ENCODE assay signal across 8 cellular contexts in genomic region chr20:57390604-57391438, GRCh38. TPM values are rescaled to one million over a fixed set of nuclear protein-coding genes. Genes with fewer than 3 reads are reported as not detected.
DNase-seq lines count a peak whose midpoint lies in the region; ATAC-seq, FAIRE-seq and TF ChIP-seq lines count a peak whose summit lies in the region.

TSS of gene RBM38 (plus strand) at chr20:57391396. CDS start at chr20:57391582, 186 bp downstream.

- peak within 1 kb of the TSS; percentile 83 for H2AFZ ChIP-seq in HepG2 (ENCODE audit: low read length)

- DNase-seq in NCI-H2029 (lab: John Stamatoyannopoulos, UW) = peak; percentile 54
- no peak for DNase-seq in NCI-H2029 treated with DMSO at 0.1 percent for 48 hours (lab: John Stamatoyannopoulos, UW)
- peak; percentile 81 for DNase-seq in NCI-H2196 (lab: John Stamatoyannopoulos, UW; ENCODE audit: unreplicated experiment)
- peak; percentile 89 for DNase-seq in activated CD4-positive, alpha-beta T cell treated with anti-CD3 and anti-CD28 coated beads for 48 hours
- peak; percentile 56 for DNase-seq in HepG2 (ENCODE audit: low spot score)
- peak; percentile 74 to 79 for DNase-seq in stimulated activated CD4-positive, alpha-beta T cell treated with anti-CD3 and anti-CD28 coated beads, Interleukin-2, amount 100 ng/mL, for 48 hours

- peak within 1 kb of the TSS; percentile 58 for H3K27ac ChIP-seq in HepG2 (ENCODE audit: extremely low read length, insufficient read depth, low read length)

- peak within 1 kb of the TSS; percentile 76 to 97 (median 96) for H3K4me3 ChIP-seq in HepG2 (replicated peaks in 1 of 3; ENCODE audit: insufficient read depth in 1 of 3, low read depth in 2 of 3, low read length in 3 of 3)

- POLR2A ChIA-PET in HepG2 (lab: Yijun Ruan, JAX) = interaction anchor here (0.6 to 1.6 kb wide), 8 partner anchors 22 to 170 kb away, joined by 3 to 9 read pairs (median 3); partner anchors contain the start of gene PCK1

- intact Hi-C loops in dendritic cell treated with granulocyte-macrophage colony-stimulating factor and Interleukin-4, amounts not matched to agents 40 ng/mL and 50 ng/mL, for 4 days (cut with micrococcal nuclease) = loop anchor here (5.0 kb wide), 1 partner anchor 41 kb away; no protein-coding TSS in a partner anchor
- intact Hi-C loops in HepG2 (cut with micrococcal nuclease; ENCODE audit: unreplicated experiment) = loop anchor here (2.0 kb wide), 2 partner anchors 40 kb away; partner anchors contain the start of gene RAE1

- H3K27me3 Mint-ChIP-seq in dendritic cell treated with granulocyte-macrophage colony-stimulating factor and Interleukin-4, amounts not matched to agents 40 ng/mL and 50 ng/mL, for 4 days = no peaks in the 10 kb centered on the region

- no peak for FAIRE-seq in HepG2 (lab: Jason Lieb, UNC)

- TF ChIP-seq POLR2A in HepG2 (IDR thresholded peaks at IDR 0.05; ENCODE audit: insufficient read depth in 1 of 2, low read depth in 2 of 2, low read length in 2 of 2) = no peak; a peak in 1 of 4 replicates

- in situ Hi-C loops in HepG2 (cut with HindIII; ENCODE audit: extremely low pct_ligation_motif_present, low pct_unique_long_range_greater_than_20kb) = loop anchor here (25.0 kb wide), 1 partner anchor 821 kb away; no protein-coding TSS in a partner anchor

- H3K9me3 Mint-ChIP-seq in dendritic cell treated with granulocyte-macrophage colony-stimulating factor and Interleukin-4, amounts not matched to agents 40 ng/mL and 50 ng/mL, for 4 days = no peaks in the 10 kb centered on the region

- H3K36me3 Mint-ChIP-seq in dendritic cell treated with granulocyte-macrophage colony-stimulating factor and Interleukin-4, amounts not matched to agents 40 ng/mL and 50 ng/mL, for 4 days (ENCODE audit: low read depth) = peaks cover 36% of the 10 kb centered on the region

- BruUV-seq in HepG2 (replicated peaks; lab: Mats Ljungman, UMichigan) = TSS peak; percentile 66

- peaks cover 1 to 23% of the 10 kb centered on the region in 2 experiments; a peak in 4 of 5 replicates for H3K36me3 ChIP-seq in HepG2 (replicated peaks in 1 of 2; ENCODE audit: control insufficient read depth in 1 of 2, insufficient read depth in 2 of 2, low read length in 2 of 2)

- peaks cover 12% of the 10 kb centered on the region for H3K79me2 ChIP-seq in HepG2 (ENCODE audit: insufficient read depth, low read length)

- H3K27ac Mint-ChIP-seq in dendritic cell treated with granulocyte-macrophage colony-stimulating factor and Interleukin-4, amounts not matched to agents 40 ng/mL and 50 ng/mL, for 4 days = peak within 1 kb of the TSS; percentile 97

- peak within 1 kb of the TSS; percentile 81 for H3K9ac ChIP-seq in HepG2 (ENCODE audit: insufficient read depth, low read depth, low read length)

- ATAC-seq in HG02798 (IDR thresholded peaks at IDR 0.05; ENCODE audit: poor library complexity, unreplicated experiment) = peak; percentile 68
- ATAC-seq in HepG2 = peak; percentile 72

- H3K4me2 ChIP-seq in HepG2 (ENCODE audit: low read depth, low read length) = peak within 1 kb of the TSS; percentile 95

- CTCF ChIA-PET in HepG2 (lab: Yijun Ruan, JAX; ENCODE audit: low intra/inter-chr PET ratio, low total read pairs) = interaction anchor here (1.6 kb wide), 1 partner anchor 104 kb away, joined by 3 read pairs; no protein-coding TSS in a partner anchor

- peak within 1 kb of the TSS; percentile 79 for H3K4me3 Mint-ChIP-seq in dendritic cell treated with granulocyte-macrophage colony-stimulating factor and Interleukin-4, amounts not matched to agents 40 ng/mL and 50 ng/mL, for 4 days

- TF ChIP-seq CTCF in HepG2 (CRISPR knock-in tag; IDR thresholded peaks at IDR 0.05) = no peak

- no peaks in the 10 kb centered on the region for H3K27me3 ChIP-seq in HepG2 (ENCODE audit: control insufficient read depth in 1 of 2, insufficient read depth in 2 of 2, low read length in 2 of 2)

- peaks cover 56% of the 10 kb centered on the region for H3K4me1 Mint-ChIP-seq in dendritic cell treated with granulocyte-macrophage colony-stimulating factor and Interleukin-4, amounts not matched to agents 40 ng/mL and 50 ng/mL, for 4 days (ENCODE audit: low read depth)

- no peaks in the 10 kb centered on the region for H3K9me3 ChIP-seq in HepG2 (ENCODE audit: low read length)

- TF ChIP-seq RAD21 in HepG2 (CRISPR knock-in tag; IDR thresholded peaks at IDR 0.05) = no peak

- TF ChIP-seq EP300 in HepG2 (IDR thresholded peaks at IDR 0.05; ENCODE audit: low read depth in 2 of 2, low read length in 2 of 2) (no peak), HepG2 (CRISPR knock-in tag; IDR thresholded peaks at IDR 0.05; ENCODE audit: borderline replicate concordance) (no peak)

- no peaks in the 10 kb centered on the region; the same call in 1 of the 2 replicates for H4K20me1 ChIP-seq in HepG2 (ENCODE audit: insufficient read depth, low read length)

- peaks cover 37% of the 10 kb centered on the region for H3K4me1 ChIP-seq in HepG2 (ENCODE audit: insufficient read depth, low read length)

- 74% methylated on average over 39 of the region's 78 CpGs for WGBS in HepG2 (ENCODE audit: low lambda C conversion rate)

TF ChIP-seq in HepG2, 621 proteins besides CTCF, POLR2A, EP300 and RAD21 (continues in another document):
- peak; percentile 62 for TF ChIP-seq ZNF687 (CRISPR knock-in tag; IDR thresholded peaks at IDR 0.05)
- TF ChIP-seq ZZZ3 (CRISPR knock-in tag; IDR thresholded peaks at IDR 0.05; ENCODE audit: borderline replicate concordance) = no peak
- no peak for TF ChIP-seq GRHL1 (CRISPR knock-in tag; conservative IDR thresholded peaks at IDR 0.05)
- TF ChIP-seq SIN3A (IDR thresholded peaks at IDR 0.05; ENCODE audit: borderline replicate concordance, low read depth, low read length) = peak; percentile 29; the same call in 1 of the 2 replicates
- TF ChIP-seq ZNF558 (CRISPR knock-in tag; IDR thresholded peaks at IDR 0.05; ENCODE audit: borderline replicate concordance) = no peak

RNA-seq across cellular contexts. Expression of gene RBM38, which starts in this region (rescaled TPM):
- 29.6 and 34.2 TPM in 2 replicates for total RNA-seq in HepG2 (2016; rRNA removed; fragmentation: Illumina TruSeq; extraction: Trizol)
- total RNA-seq in HepG2 (2016; cell fraction: cytosol; rRNA removed; fragmentation: Illumina TruSeq; extraction: Trizol; ENCODE audit: low read depth) = 29.5 and 32.8 TPM in 2 replicates
- 24.0 and 34.3 TPM in 2 replicates for total RNA-seq in HepG2 (2016; cell fraction: insoluble cytoplasmic fraction; rRNA removed; fragmentation: Illumina TruSeq; extraction: Trizol)
- 69.5 and 80.5 TPM in 2 replicates for total RNA-seq in HepG2 (2016; cell fraction: membrane; rRNA removed; fragmentation: Illumina TruSeq; extraction: Trizol)
- 16.2 and 19.5 TPM in 2 replicates for total RNA-seq in HepG2 (2016; cell fraction: nucleus; rRNA removed; fragmentation: Illumina TruSeq; extraction: Trizol)
- 24.2 and 30.0 TPM in 2 replicates for polyA plus RNA-seq in HepG2 (2011; rRNA removed)
- 25.8 and 35.6 TPM in 2 replicates for polyA plus RNA-seq in HepG2 (2011; cell fraction: cytosol; rRNA removed)
- 24.4 and 25.9 TPM in 2 replicates for polyA plus RNA-seq in HepG2 (2011; cell fraction: nucleus; rRNA removed)
- polyA plus RNA-seq in HepG2 (2012) = 13.9 and 24.8 TPM in 2 replicates
- 44.0 and 53.1 TPM in 2 replicates for polyA plus RNA-seq in HepG2 (2016; cell fraction: cytosol; fragmentation: Illumina TruSeq; extraction: Trizol; ENCODE audit: low read depth)
- 40.7 and 50.0 TPM in 2 replicates for polyA plus RNA-seq in HepG2 (2016; cell fraction: insoluble cytoplasmic fraction; fragmentation: Illumina TruSeq; extraction: Trizol; ENCODE audit: low read depth)
- 80.4 and 89.1 TPM in 2 replicates for polyA plus RNA-seq in HepG2 (2016; cell fraction: membrane; fragmentation: Illumina TruSeq; extraction: Trizol; ENCODE audit: low read depth)
- polyA plus RNA-seq in HepG2 (2016; cell fraction: nucleus; fragmentation: Illumina TruSeq; extraction: Trizol; ENCODE audit: insufficient read depth, low read depth) = 34.0 and 39.8 TPM in 2 replicates
- 9.8 and 33.7 TPM in 2 replicates for polyA minus RNA-seq in HepG2 (2011; rRNA and poly(A)+ RNA removed; ENCODE audit: low replicate concordance)
- polyA minus RNA-seq in HepG2 (2011; cell fraction: cytosol; rRNA and poly(A)+ RNA removed) = 16.2 and 17.4 TPM in 2 replicates
- polyA minus RNA-seq in HepG2 (2011; cell fraction: nucleus; rRNA and poly(A)+ RNA removed) = 6.2 and 7.1 TPM in 2 replicates
